In genomic region chr22:19432092-19432844, GRCh38 we compare ENCODE assay signal across 8 cellular contexts. TPM values are rescaled to one million over a fixed set of nuclear protein-coding genes. Genes with fewer than 3 reads are reported as not detected.
DNase-seq lines count a peak whose midpoint lies in the region; ATAC-seq, FAIRE-seq and TF ChIP-seq lines count a peak whose summit lies in the region.

TSS of gene MRPL40 (plus strand) at chr22:19432545. CDS start at chr22:19432555, 10 bp downstream.

- DNase-seq in COLO829 (ENCODE audit: low spot score) (peak; percentile 96), HS-5 (ENCODE audit: low read depth) (peak; percentile 64), NOMO-1 treated with dmso at 0.1 percent for 144 hours (lab: John Stamatoyannopoulos, UW; ENCODE audit: unreplicated experiment) (peak; percentile 93), H1 (ENCODE audit: low read depth in 1 of 2, low spot score in 2 of 2) (peak in 1 of 2 experiments; percentile 91), mesenteric fat pad (ENCODE audit: low spot score) (peak; percentile 98)
- peak; percentile 76 to 85 (median 83) for DNase-seq in activated CD8-positive, alpha-beta memory T cell treated with anti-CD3 and anti-CD28 coated beads for 48 hours (ENCODE audit: low read depth in 2 of 3, low spot score in 2 of 3)
- peak; percentile 82 for DNase-seq in stimulated activated CD8-positive, alpha-beta memory T cell treated with anti-CD3 and anti-CD28 coated beads, Interleukin-15, amount 100 ng/mL, for 24 hours (ENCODE audit: low read depth)

- H3K79me2 ChIP-seq in H1 (ENCODE audit: control insufficient read depth in 1 of 2, insufficient read depth in 2 of 2, low read length in 2 of 2), result peaks cover 27 to 38% of the 10 kb centered on the region in 2 experiments

- H2BK12ac ChIP-seq in H1 (ENCODE audit: low read depth, low read length), result 0 out of 2 replicates have a peak within 1 kb of the TSS, but pooled peaks have one; percentile 60

- no peak for FAIRE-seq in H1 (lab: Jason Lieb, UNC)

- peaks cover 11% of the 10 kb centered on the region for H3K23me2 ChIP-seq in H1 (ENCODE audit: low read depth, low read length)

- H3K9me3 ChIP-seq in H1 (ENCODE audit: insufficient read depth in 2 of 2, low read depth in 1 of 2, low read length in 1 of 2), result no peaks in the 10 kb centered on the region

- peak; percentile 47 for ATAC-seq in GM19468 (IDR thresholded peaks at IDR 0.05; ENCODE audit: extremely low read depth, unreplicated experiment)

- no peak within 1 kb of the TSS; the same call in 1 of the 2 replicates for H2AK5ac ChIP-seq in H1 (ENCODE audit: low read depth, low read length)

- TF ChIP-seq RAD21 in H1 (IDR thresholded peaks at IDR 0.05 in 1 of 2, conservative IDR thresholded peaks at IDR 0.05 in 1 of 2; ENCODE audit: low read depth in 2 of 2, low read length in 2 of 2), result no peak

- WGBS in H1 (ENCODE audit: extremely low coverage in 1 of 2, insufficient coverage in 1 of 2, insufficient read length in 1 of 2, insufficient replicate concordance in 2 of 2, low coverage in 1 of 2, low lambda C conversion rate in 2 of 2, missing lambda C conversion rate in 1 of 2), 2 experiments, result 2% methylated on average over 60 of the region's 78 CpGs; no CpG with 5 or more reads in 1 of the 2 experiments

- H3K79me1 ChIP-seq in H1 (ENCODE audit: low read depth, low read length), result peaks cover 8% of the 10 kb centered on the region; the same call in 1 of the 2 replicates

- H3K27ac ChIP-seq in H1 (ENCODE audit: low read depth, low read length), result peak within 1 kb of the TSS; percentile 66; the same call in 1 of the 2 replicates

- H2BK20ac ChIP-seq in H1 (ENCODE audit: low read length), result no peak within 1 kb of the TSS

- H4K91ac ChIP-seq in H1 (replicated peaks; ENCODE audit: insufficient read length, low read length), result peak within 1 kb of the TSS; percentile 84

- no peaks in the 10 kb centered on the region for H3K27me3 ChIP-seq in H1 (replicated peaks in 1 of 4; ENCODE audit: control insufficient read depth in 3 of 4, extremely low read depth in 1 of 4, insufficient read depth in 3 of 4, low read length in 3 of 4)

- peak within 1 kb of the TSS; percentile 77 to 89 (median 81) for H3K4me3 ChIP-seq in H1 (ENCODE audit: extremely low read depth in 1 of 4, insufficient read depth in 2 of 4, low read depth in 3 of 4, low read length in 4 of 4)

- peaks cover 3 to 11% (median 9%) of the 10 kb centered on the region in 4 experiments; a peak in 5 of 8 replicates for H3K36me3 ChIP-seq in H1 (ENCODE audit: control insufficient read depth in 2 of 4, insufficient read depth in 4 of 4, low read length in 3 of 4)

- H4K20me1 ChIP-seq in H1 (replicated peaks in 1 of 2; ENCODE audit: control insufficient read depth in 1 of 2, insufficient read depth in 2 of 2, low read length in 2 of 2), result peaks cover 15 to 18% of the 10 kb centered on the region in 2 experiments

- no peak for TF ChIP-seq EP300 in H1 (IDR thresholded peaks at IDR 0.05; ENCODE audit: borderline replicate concordance in 1 of 2, low read depth in 2 of 2, low read length in 2 of 2)

- peak within 1 kb of the TSS; percentile 58 to 98 for H3K4me2 ChIP-seq in H1 (ENCODE audit: insufficient read depth in 1 of 2, low read depth in 2 of 2, low read length in 2 of 2)

- no peak within 1 kb of the TSS for H3K14ac ChIP-seq in H1 (ENCODE audit: insufficient read length)

- H4K5ac ChIP-seq in H1 (ENCODE audit: insufficient read length, low read depth, low read length), result peak within 1 kb of the TSS; percentile 92

- no peak within 1 kb of the TSS for H3K4ac ChIP-seq in H1 (replicated peaks; ENCODE audit: insufficient read length, low read depth, low read length)

- H3K23ac ChIP-seq in H1 (ENCODE audit: insufficient read length), result no peak within 1 kb of the TSS

- 0 out of 2 replicates have a peak within 1 kb of the TSS, but pooled peaks have one; percentile 95 for H2BK15ac ChIP-seq in H1 (ENCODE audit: low read length)

- H3K18ac ChIP-seq in H1 (ENCODE audit: extremely low read depth, low read length), result peak within 1 kb of the TSS; percentile 95

- H2BK120ac ChIP-seq in H1 (replicated peaks; ENCODE audit: low read depth, low read length), result peak within 1 kb of the TSS; percentile 45

- H3K56ac ChIP-seq in H1 (replicated peaks; ENCODE audit: insufficient read length, low read depth, low read length), result peak within 1 kb of the TSS; percentile 92

- POLR2A ChIA-PET in H1 (lab: Charles Lee; ENCODE audit: partially characterized antibody), result interaction anchor here (0.8 to 7.9 kb wide), 14 partner anchors 8 to 258 kb away, joined by 3 to 127 read pairs (median 4); partner anchors contain the start of genes C22orf39, CDC45, CLTCL1 and SLC25A1

- H2AFZ ChIP-seq in H1 (ENCODE audit: low read length), result peak within 1 kb of the TSS; percentile 86; the same call in 1 of the 2 replicates

- TF ChIP-seq POLR2A in H1 (IDR thresholded peaks at IDR 0.05; ENCODE audit: control extremely low read depth in 1 of 2, low read depth in 2 of 2, low read length in 2 of 2), result peak; percentile 80 to 81

- TF ChIP-seq CTCF in H1 (IDR thresholded peaks at IDR 0.05; ENCODE audit: control extremely low read depth in 1 of 3, insufficient read depth in 1 of 3, low read depth in 1 of 3, low read length in 3 of 3), result no peak

- peak within 1 kb of the TSS; percentile 36 for H2BK5ac ChIP-seq in H1 (ENCODE audit: low read depth, low read length)

- peak within 1 kb of the TSS; percentile 80 to 98 (median 85) for H3K9ac ChIP-seq in H1 (replicated peaks in 1 of 4; ENCODE audit: extremely low read depth in 1 of 4, low read depth in 3 of 4, low read length in 3 of 4)

- peaks cover 0 to 9% (median 4%) of the 10 kb centered on the region in 4 experiments; a peak in 5 of 7 replicates for H3K4me1 ChIP-seq in H1 (replicated peaks in 1 of 4; ENCODE audit: control insufficient read depth in 3 of 4, insufficient read depth in 4 of 4, low read length in 3 of 4)

- H4K8ac ChIP-seq in H1 (ENCODE audit: extremely low read depth, insufficient read depth, low read length), result peak within 1 kb of the TSS; percentile 98; the same call in 1 of the 2 replicates

- CTCF ChIA-PET in H1 (lab: Charles Lee; ENCODE audit: partially characterized antibody), result no interaction called here

TF ChIP-seq in H1, 55 proteins besides CTCF, POLR2A, EP300 and RAD21 (continues in another document):
- peak; percentile 79 for TF ChIP-seq RBBP5 (IDR thresholded peaks at IDR 0.05; ENCODE audit: borderline replicate concordance, low read depth, low read length)
- peak; percentile 64 for TF ChIP-seq KDM4A (IDR thresholded peaks at IDR 0.05; ENCODE audit: low read depth, low read length, severe bottlenecking)
- TF ChIP-seq MAFK (IDR thresholded peaks at IDR 0.05; ENCODE audit: low read depth, low read length), result no peak
- TF ChIP-seq BACH1 (IDR thresholded peaks at IDR 0.05; ENCODE audit: low read length), result peak; percentile 82
- TF ChIP-seq EZH2 (IDR thresholded peaks at IDR 0.05; ENCODE audit: low read depth, low read length, severe bottlenecking), result no peak
- TF ChIP-seq GTF2F1 (IDR thresholded peaks at IDR 0.05; ENCODE audit: borderline replicate concordance, low read depth, low read length), result no peak
- no peak for TF ChIP-seq RXRA (IDR thresholded peaks at IDR 0.05; ENCODE audit: insufficient read depth, low read depth, low read length)
- no peak for TF ChIP-seq SP1 (IDR thresholded peaks at IDR 0.05; ENCODE audit: low read depth, low read length)
- peak; percentile 86 for TF ChIP-seq MAX (IDR thresholded peaks at IDR 0.05)
- no peak for TF ChIP-seq RFX5 (IDR thresholded peaks at IDR 0.05; ENCODE audit: borderline replicate concordance, low read depth, low read length)
- no peak for TF ChIP-seq CBX5 (IDR thresholded peaks at IDR 0.05; ENCODE audit: low read depth, low read length)
- no peak for TF ChIP-seq POU5F1 (IDR thresholded peaks at IDR 0.05; ENCODE audit: low read depth, low read length)
- no peak for TF ChIP-seq CHD1 (IDR thresholded peaks at IDR 0.05; ENCODE audit: low read depth, low read length)
- TF ChIP-seq SAP30 (IDR thresholded peaks at IDR 0.05; ENCODE audit: insufficient read depth, insufficient replicate concordance, low read length), result no peak
- no peak for TF ChIP-seq SIX5 (IDR thresholded peaks at IDR 0.05; ENCODE audit: low read depth, low read length)
- no peak for TF ChIP-seq JUND (IDR thresholded peaks at IDR 0.05; ENCODE audit: low read length)
- TF ChIP-seq PHF8 (conservative IDR thresholded peaks at IDR 0.05; ENCODE audit: low read depth, low read length), result peak; percentile 64
- no peak for TF ChIP-seq CBX8 (IDR thresholded peaks at IDR 0.05; ENCODE audit: borderline replicate concordance, low read depth, low read length)
- TF ChIP-seq ASH2L (IDR thresholded peaks at IDR 0.05; ENCODE audit: low read length), result peak; percentile 92
- no peak for TF ChIP-seq ZNF274 (IDR thresholded peaks at IDR 0.05; ENCODE audit: borderline replicate concordance, extremely low read depth, low read length)
- TF ChIP-seq CHD2 (IDR thresholded peaks at IDR 0.05; ENCODE audit: low read length), result no peak
- peak; percentile 90 for TF ChIP-seq POLR2AphosphoS5 (IDR thresholded peaks at IDR 0.05; ENCODE audit: low read depth, low read length)
- no peak for TF ChIP-seq NANOG (IDR thresholded peaks at IDR 0.05; ENCODE audit: insufficient read depth, low read depth, low read length, poor library complexity, severe bottlenecking)
- no peak for TF ChIP-seq EGR1 (IDR thresholded peaks at IDR 0.05; ENCODE audit: borderline replicate concordance, low read depth, low read length)
- peak; percentile 73 for TF ChIP-seq CREB1 (IDR thresholded peaks at IDR 0.05)
- no peak for TF ChIP-seq HDAC6 (IDR thresholded peaks at IDR 0.05; ENCODE audit: low read depth, low read length)
- no peak for TF ChIP-seq SIRT6 (IDR thresholded peaks at IDR 0.05; ENCODE audit: low read length)
- TF ChIP-seq CTBP2 (IDR thresholded peaks at IDR 0.05; ENCODE audit: borderline replicate concordance, insufficient read depth, insufficient read length, low read length), result no peak

RNA-seq across cellular contexts. Expression of gene MRPL40, which starts in this region (rescaled TPM):
- total RNA-seq in H1 (2021; fragmentation: NEBNext Ultra II Directional; extraction: Animal tissue kit (Norgen Biotek cat#: 25700)), result 14.5 and 18.5 TPM in 2 replicates
- polyA plus RNA-seq in H1 (2011; rRNA removed), result 8.4 and 12.4 TPM in 2 replicates
- polyA plus RNA-seq in H1 (2011; cell fraction: cytosol; rRNA removed), result 13.4 TPM
- 9.0 TPM for polyA plus RNA-seq in H1 (2011; cell fraction: nucleus; rRNA removed)
- polyA plus RNA-seq in H1 (2012, experiment 1 of 2), result 18.5 to 21.2 TPM (median 20.0 TPM) in 4 replicates
- 11.4 TPM for polyA plus RNA-seq in H1 (2012, experiment 2 of 2)
- 20.2 TPM for polyA plus RNA-seq in H1 (2013, experiment 1 of 2)
- 20.7 TPM for polyA plus RNA-seq in H1 (2013, experiment 2 of 2)
- 5.3 and 5.8 TPM in 2 replicates for polyA minus RNA-seq in H1 (2011; rRNA and poly(A)+ RNA removed)
- polyA minus RNA-seq in H1 (2011; cell fraction: cytosol; rRNA and poly(A)+ RNA removed), result 3.2 TPM
- polyA minus RNA-seq in H1 (2011; cell fraction: nucleus; rRNA and poly(A)+ RNA removed), result 5.4 TPM
- 25.8 TPM for total RNA-seq in mesenteric fat pad
